14 cellular contexts compared by ENCODE assay signal in genomic region chr17:61325382-61326073, GRCh38.
DNase-seq lines count a peak whose midpoint lies in the region; ATAC-seq and TF ChIP-seq lines count a peak whose summit lies in the region.
"Had no signal": no experiment of that assay in that cellular context is flagged by ENCODE, and none has a peak within 500 bp of the region (broad histone marks: within the 10 kb centered on the region; RNA-seq: fewer than 3 reads in every experiment).

No MANE protein-coding gene starts in this region.

- H3K9ac ChIP-seq in Karpas-422 (ENCODE audit: low read length): no peak overlapping the region

- H3K27me3 ChIP-seq in Karpas-422 (ENCODE audit: low read length): no peaks in the 10 kb centered on the region
- H3K27me3 ChIP-seq: colonic mucosa had no signal

- no peak for TF ChIP-seq CTCF in foreskin fibroblast (IDR thresholded peaks at IDR 0.05; ENCODE audit: low read depth, low read length)

- no peaks in the 10 kb centered on the region for H4K20me1 ChIP-seq in Karpas-422 (ENCODE audit: insufficient read depth, low read depth, low read length)

- H3K4me3 ChIP-seq in foreskin fibroblast (ENCODE audit: low read depth in 1 of 2, low read length in 2 of 2): no peak overlapping the region
- H3K4me3 ChIP-seq in Karpas-422 (ENCODE audit: low read length): no peak overlapping the region
- H3K4me3 ChIP-seq: colonic mucosa, SK-N-MC had no signal

- H3K4me1 ChIP-seq in Karpas-422 (ENCODE audit: low read length): no peaks in the 10 kb centered on the region
- H3K4me1 ChIP-seq: colonic mucosa had no signal

- H3K9me2 ChIP-seq in Karpas-422 (replicated peaks; ENCODE audit: insufficient read depth, low read length): no peaks in the 10 kb centered on the region

- no peak overlapping the region for H2AFZ ChIP-seq in Karpas-422 (ENCODE audit: low read length)

- no peaks in the 10 kb centered on the region for H3K9me3 ChIP-seq in Karpas-422 (ENCODE audit: low read length)
- H3K9me3 ChIP-seq: colonic mucosa had no signal

- H3K79me2 ChIP-seq in Karpas-422 (ENCODE audit: low read length): no peaks in the 10 kb centered on the region

- H3K4me2 ChIP-seq in Karpas-422 (ENCODE audit: low read depth, low read length, poor library complexity, severe bottlenecking): no peak overlapping the region

- no peak overlapping the region for H3K27ac ChIP-seq in Karpas-422 (ENCODE audit: low read length)
- H3K27ac ChIP-seq: colonic mucosa, SK-N-MC had no signal

- no peaks in the 10 kb centered on the region for H3K36me3 ChIP-seq in Karpas-422 (ENCODE audit: insufficient read depth, low read length)
- H3K36me3 ChIP-seq: colonic mucosa had no signal

- no peak for ATAC-seq in GM19452 (IDR thresholded peaks at IDR 0.05; ENCODE audit: unreplicated experiment)

- DNase-seq in NCI-H1417 (lab: John Stamatoyannopoulos, UW) (peak in 2 of 3 experiments; percentile 15 to 64), NCI-H1417 treated with DMSO at 0.1 percent for 48 hours (lab: John Stamatoyannopoulos, UW) (no peak), RPMI7951 (ENCODE audit: low read depth) (peak; percentile 86), foreskin fibroblast (peak; percentile 87), stromal cell of bone marrow (ENCODE audit: low read depth) (peak; percentile 56), Karpas-422 (no peak), COLO668 (lab: John Stamatoyannopoulos, UW; ENCODE audit: unreplicated experiment) (no peak)
- DNase-seq: 8988T; activated CD4-positive, alpha-beta T cell treated with anti-CD3 and anti-CD28 coated beads for 48 hours; activated effector memory CD4-positive, alpha-beta T cell treated with anti-CD3 and anti-CD28 coated beads, Interleukin-2, amount 50 U/mL, for 16 hours; colonic mucosa; small intestine had no signal

Comparison
In these comparisons a context has a peak if more than half of its experiments do, and no peak if none do; other contexts are left out.
1. DNase-seq: peak in NCI-H1417 (2 of 3), RPMI7951 (single experiment), foreskin fibroblast (2 of 2) and stromal cell of bone marrow (single experiment); none in NCI-H1417 treated with DMSO at 0.1 percent for 48 hours (single experiment), Karpas-422 (single experiment) and COLO668 (single experiment).